ENCODE assay signal across 8 cellular contexts in genomic region chr3:70358978-70359580, GRCh38. TPM values are rescaled to one million over a fixed set of nuclear protein-coding genes. Genes with fewer than 3 reads are reported as not detected.
DNase-seq lines count a peak whose midpoint lies in the region; ATAC-seq and TF ChIP-seq lines count a peak whose summit lies in the region.

No MANE protein-coding gene starts in this region.

- no peak overlapping the region for H3K9ac ChIP-seq in HCT116 (ENCODE audit: low read length)

- H3K9me3 Mint-ChIP-seq in CD4-positive, alpha-beta T cell, result no peaks in the 10 kb centered on the region

- H3K36me3 Mint-ChIP-seq in CD4-positive, alpha-beta T cell (ENCODE audit: low read depth), result no peaks in the 10 kb centered on the region
- H3K36me3 Mint-ChIP-seq in T-helper 17 cell (ENCODE audit: low read depth), result no peaks in the 10 kb centered on the region

- CTCF ChIA-PET in CD4-positive, alpha-beta T cell (lab: Charles Lee), result no interaction called here
- CTCF ChIA-PET in HCT116 (lab: Charles Lee), result no interaction called here

- H3K4me2 ChIP-seq in HCT116 (ENCODE audit: low read length), result no peak overlapping the region

- H3K27me3 Mint-ChIP-seq in CD4-positive, alpha-beta T cell, result no peaks in the 10 kb centered on the region
- H3K27me3 Mint-ChIP-seq in T-helper 17 cell, result no peaks in the 10 kb centered on the region

- H3K27ac ChIP-seq in CD4-positive, alpha-beta T cell (ENCODE audit: low read depth, low read length), result no peak overlapping the region
- H3K27ac ChIP-seq in HCT116 (ENCODE audit: low read depth, low read length) (no peak overlapping the region), foreskin keratinocyte (no peak overlapping the region), stomach (no peak overlapping the region)

- no peak overlapping the region for H3K27ac Mint-ChIP-seq in CD4-positive, alpha-beta T cell
- H3K27ac Mint-ChIP-seq in T-helper 17 cell, result no peak overlapping the region

- no peak overlapping the region for H3K4me3 ChIP-seq in HCT116 (replicated peaks in 1 of 2; ENCODE audit: low read depth in 1 of 2, low read length in 2 of 2)
- H3K4me3 ChIP-seq in stomach, result no peak overlapping the region

- no peaks in the 10 kb centered on the region for H3K79me2 ChIP-seq in HCT116 (ENCODE audit: insufficient read depth, low read length)

- intact Hi-C loops in CD4-positive, alpha-beta T cell (cut with DNase I, micrococcal nuclease), result no loop called here
- intact Hi-C loops in HCT116 (cut with micrococcal nuclease), result loop anchor here (5.0 kb wide), 1 partner anchor 292 kb away; no protein-coding TSS in a partner anchor
- intact Hi-C loops in stomach (cut with DNase I; ENCODE audit: low total_unique reads), result no loop called here

- H3K9me3 ChIP-seq in CD4-positive, alpha-beta T cell (ENCODE audit: control insufficient read depth, low read length), result no peaks in the 10 kb centered on the region
- no peaks in the 10 kb centered on the region; a peak in 1 of 4 replicates for H3K9me3 ChIP-seq in HCT116 (ENCODE audit: control insufficient read depth in 1 of 2, insufficient read depth in 1 of 2, low read depth in 1 of 2, low read length in 2 of 2)
- peaks cover 0 to 4% (median 2%) of the 10 kb centered on the region in 4 donors for H3K9me3 ChIP-seq in stomach
- H3K9me3 ChIP-seq in T-helper 17 cell (ENCODE audit: control insufficient read depth, low read length, poor library complexity, severe bottlenecking), result no peaks in the 10 kb centered on the region

- BruUV-seq in HCT116 (replicated peaks; lab: Mats Ljungman, UMichigan), result no TSS peak

- 39 to 49% (median 45%) methylated on average over 3 of the region's 3 CpGs for WGBS in stomach, 5 donors

- H3K27me3 ChIP-seq in CD4-positive, alpha-beta T cell (ENCODE audit: control insufficient read depth, insufficient read depth, low read length), result no peaks in the 10 kb centered on the region
- no peaks in the 10 kb centered on the region for H3K27me3 ChIP-seq in HCT116 (ENCODE audit: insufficient read depth, low read length)
- H3K27me3 ChIP-seq in foreskin keratinocyte, result no peaks in the 10 kb centered on the region
- no peaks in the 10 kb centered on the region for H3K27me3 ChIP-seq in stomach

- RAD21 ChIA-PET in HCT116 (lab: Charles Lee; ENCODE audit: low non-redundant PET in 1 of 2, low total read pairs in 2 of 2, uncharacterized antibody in 2 of 2, unreplicated experiment in 2 of 2), result no interaction called here

- H3K4me3 Mint-ChIP-seq in CD4-positive, alpha-beta T cell, result no peak overlapping the region
- no peak overlapping the region for H3K4me3 Mint-ChIP-seq in T-helper 17 cell

- no peak for TF ChIP-seq RAD21 in HCT116 (IDR thresholded peaks at IDR 0.05; ENCODE audit: low read depth)

- no peak for ATAC-seq in CD4-positive, alpha-beta T cell (ENCODE audit: poor library complexity)
- ATAC-seq in HCT116 (no peak), foreskin keratinocyte (peak; percentile 50), HG03108 (IDR thresholded peaks at IDR 0.05; ENCODE audit: unreplicated experiment) (no peak), GM21381 (IDR thresholded peaks at IDR 0.05; ENCODE audit: unreplicated experiment) (no peak), T-helper 17 cell (no peak)

- DNase-seq in CD4-positive, alpha-beta T cell, result no peak
- DNase-seq in HCT116 (ENCODE audit: low read depth, low spot score) (peak; percentile 0), RPMI8226 (peak; percentile 33), foreskin keratinocyte (peak in 1 of 2 donors; percentile 18), stomach (no peak), T-helper 17 cell (no peak)

- TF ChIP-seq POLR2A in HCT116 (IDR thresholded peaks at IDR 0.05; ENCODE audit: borderline replicate concordance, extremely low read depth, insufficient read depth, insufficient read length), result no peak
- TF ChIP-seq POLR2A in stomach (IDR thresholded peaks at IDR 0.05), result no peak

- no peak overlapping the region for H2AFZ ChIP-seq in HCT116 (ENCODE audit: low read depth, low read length, poor library complexity, severe bottlenecking)

- POLR2A ChIA-PET in CD4-positive, alpha-beta T cell (lab: Charles Lee), result no interaction called here
- POLR2A ChIA-PET in HCT116 (lab: Charles Lee), result no interaction called here

- H3K4me1 Mint-ChIP-seq in CD4-positive, alpha-beta T cell (ENCODE audit: low read depth), result no peaks in the 10 kb centered on the region
- no peaks in the 10 kb centered on the region for H3K4me1 Mint-ChIP-seq in T-helper 17 cell

- no peaks in the 10 kb centered on the region for H4K20me1 ChIP-seq in HCT116 (ENCODE audit: insufficient read depth)

- H3K36me3 ChIP-seq in HCT116 (ENCODE audit: control insufficient read depth in 1 of 2, insufficient read depth in 2 of 2, low read length in 2 of 2) (no peaks in the 10 kb centered on the region), stomach (no peaks in the 10 kb centered on the region)

- H3K9me2 ChIP-seq in HCT116 (ENCODE audit: insufficient read depth), result no peaks in the 10 kb centered on the region

- no peak for TF ChIP-seq EP300 in stomach (IDR thresholded peaks at IDR 0.05)

- H3K4me1 ChIP-seq in HCT116 (ENCODE audit: control insufficient read depth in 1 of 2, insufficient read depth in 2 of 2, low read length in 2 of 2), result no peaks in the 10 kb centered on the region
- no peaks in the 10 kb centered on the region for H3K4me1 ChIP-seq in foreskin keratinocyte
- H3K4me1 ChIP-seq in stomach, result peaks cover 0 to 4% (median 0%) of the 10 kb centered on the region in 4 donors

- peak; percentile 29 for TF ChIP-seq CTCF in CD4-positive, alpha-beta T cell (IDR thresholded peaks at IDR 0.05)
- peak in 2 of 3 experiments; percentile 36 to 50; a peak in 4 of 6 replicates for TF ChIP-seq CTCF in HCT116 (IDR thresholded peaks at IDR 0.05 in 2 of 3, conservative IDR thresholded peaks at IDR 0.05 in 1 of 3; ENCODE audit: borderline replicate concordance in 1 of 3, insufficient read depth in 1 of 3, low read depth in 2 of 3, low read length in 2 of 3)
- peak; percentile 65 for TF ChIP-seq CTCF in foreskin keratinocyte (conservative IDR thresholded peaks at IDR 0.05)
- TF ChIP-seq CTCF in stomach (IDR thresholded peaks at IDR 0.05), result peak in 5 of 7 experiments; percentile 37 to 75 (median 60)

TF ChIP-seq in HCT116, 20 proteins besides CTCF, POLR2A, EP300 and RAD21:
- TF ChIP-seq EZH2phosphoT487 (IDR thresholded peaks at IDR 0.05; ENCODE audit: borderline replicate concordance) (no peak), FOSL1 (IDR thresholded peaks at IDR 0.05; ENCODE audit: low read depth) (no peak), SIN3A (IDR thresholded peaks at IDR 0.05; ENCODE audit: low read depth) (no peak), ELF1 (IDR thresholded peaks at IDR 0.05; ENCODE audit: borderline replicate concordance, low read depth) (no peak), EZH2 (IDR thresholded peaks at IDR 0.05) (no peak), ZBTB33 (IDR thresholded peaks at IDR 0.05; ENCODE audit: extremely low read depth, insufficient replicate concordance, low read length) (no peak), EGR1 (IDR thresholded peaks at IDR 0.05; ENCODE audit: low read depth) (no peak), ZFX (IDR thresholded peaks at IDR 0.05) (no peak), CBX3 (IDR thresholded peaks at IDR 0.05; ENCODE audit: low read depth) (no peak)

RNA-seq across cellular contexts. Expression of gene MDFIC2, which starts 46.6 kb away (rescaled TPM):
- total RNA-seq in CD4-positive, alpha-beta T cell, result not detected
- total RNA-seq in HCT116 (2021; ENCODE audit: unreplicated experiment) (not detected), foreskin keratinocyte (not detected in 2 replicates), stomach (not detected), T-helper 17 cell (not detected)
- polyA plus RNA-seq in HCT116 (2012), result not detected in 2 replicates
- polyA plus RNA-seq in foreskin keratinocyte (not detected in 2 replicates), stomach (not detected)

Comparison
In these comparisons a context has a peak if more than half of its experiments do, and no peak if none do; other contexts are left out.
1. DNase-seq: peak in HCT116 (single experiment) and RPMI8226 (single experiment); none in CD4-positive, alpha-beta T cell (0 of 10), stomach (single experiment) and T-helper 17 cell (0 of 3).
2. Peak in every context shown above with its lines, with median percentiles within 50 percentile points of each other: CTCF ChIP-seq.